In the genomic region with DNA sequence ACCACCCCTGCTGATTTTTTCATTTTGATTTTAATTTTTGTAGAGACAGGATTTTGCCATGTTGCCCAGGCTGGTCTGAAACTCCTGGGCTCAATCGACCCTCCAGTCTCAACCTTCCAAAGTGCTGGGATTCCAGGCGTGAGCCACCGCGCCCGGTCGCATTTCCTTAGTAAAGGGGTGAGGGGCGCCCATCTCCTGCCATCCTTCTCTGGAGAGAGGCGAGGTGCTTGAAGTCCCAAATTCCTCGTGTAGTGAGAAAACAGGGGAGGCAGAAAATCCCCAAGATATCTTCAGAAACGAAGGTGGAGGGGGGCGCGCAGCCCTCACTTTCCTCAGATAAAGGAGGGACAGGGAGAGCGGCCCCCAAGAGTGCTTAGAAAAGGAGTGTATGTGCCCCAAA, we compare ENCODE assay signal across 9 cellular contexts. TPM values are rescaled to one million over a fixed set of nuclear protein-coding genes. Genes with fewer than 3 reads are reported as not detected.
A peak's percentile ranks its signal among the peaks of the same experiment; 100 is the strongest.
DNase-seq lines count a peak whose midpoint lies in the region; ATAC-seq and TF ChIP-seq lines count a peak whose summit lies in the region.
"Had no signal": no experiment of that assay in that cellular context is flagged by ENCODE, and none has a peak within 500 bp of the region (broad histone marks: within the 10 kb centered on the region; RNA-seq: fewer than 3 reads in every experiment).

No MANE protein-coding gene starts in this region.

- H3K4me1 ChIP-seq in right atrium auricular region (peaks cover 0 to 41% of the 10 kb centered on the region in 2 donors), smooth muscle cell (ENCODE audit: low read depth) (peaks cover 8% of the 10 kb centered on the region)

- peak overlapping the region; percentile 67 for H3K9ac ChIP-seq in smooth muscle cell (ENCODE audit: low read depth)

- no peak overlapping the region for H3K27ac Mint-ChIP-seq in HFFc6
- peak overlapping the region; percentile 25 for H3K27ac Mint-ChIP-seq in activated CD8-positive, alpha-beta T cell treated with anti-CD3 and anti-CD28 coated beads, Interleukin-2, amount 10 ng/mL, durations not matched to agents 7 days and 5 days

- H3K36me3 Mint-ChIP-seq in HFFc6 (ENCODE audit: low read depth): no peaks in the 10 kb centered on the region
- H3K36me3 Mint-ChIP-seq in activated CD8-positive, alpha-beta T cell treated with anti-CD3 and anti-CD28 coated beads, Interleukin-2, amount 10 ng/mL, durations not matched to agents 7 days and 5 days (ENCODE audit: low read depth): peaks cover 24% of the 10 kb centered on the region

- no peaks in the 10 kb centered on the region for H3K27me3 ChIP-seq in right atrium auricular region
- H3K27me3 ChIP-seq in smooth muscle cell (ENCODE audit: low read depth): no peaks in the 10 kb centered on the region

- H3F3A ChIP-seq in smooth muscle cell (ENCODE audit: low read depth): peaks cover 4% of the 10 kb centered on the region

- TF ChIP-seq CTCF in HFFc6 (IDR thresholded peaks at IDR 0.05) (no peak), right atrium auricular region (IDR thresholded peaks at IDR 0.05) (no peak), smooth muscle cell (IDR thresholded peaks at IDR 0.05; ENCODE audit: borderline replicate concordance, insufficient read depth, poor library complexity, severe bottlenecking) (no peak)

- peak overlapping the region; percentile 76 for H3K4me3 Mint-ChIP-seq in HFFc6
- H3K4me3 Mint-ChIP-seq in activated CD8-positive, alpha-beta T cell treated with anti-CD3 and anti-CD28 coated beads, Interleukin-2, amount 10 ng/mL, durations not matched to agents 7 days and 5 days: peak overlapping the region; percentile 80

- peaks cover 36% of the 10 kb centered on the region for H3K79me2 ChIP-seq in smooth muscle cell (ENCODE audit: low read depth)

- H3K9me3 ChIP-seq in right atrium auricular region: no peaks in the 10 kb centered on the region
- no peaks in the 10 kb centered on the region for H3K9me3 ChIP-seq in smooth muscle cell (replicated peaks; ENCODE audit: low read depth)

- H3K27ac ChIP-seq in right atrium auricular region: peak overlapping the region in 1 of 2 donors; percentile 83
- no peak overlapping the region for H3K27ac ChIP-seq in smooth muscle cell (ENCODE audit: low read depth)

- H3K4me3 ChIP-seq in right atrium auricular region (peak overlapping the region; percentile 49 to 89), smooth muscle cell (peak overlapping the region; percentile 52)

- H3K36me3 ChIP-seq in right atrium auricular region: no peaks in the 10 kb centered on the region
- H3K36me3 ChIP-seq in smooth muscle cell (ENCODE audit: low read depth): no peaks in the 10 kb centered on the region

- no peaks in the 10 kb centered on the region for H4K20me1 ChIP-seq in smooth muscle cell (ENCODE audit: low read depth)

- no peaks in the 10 kb centered on the region; the same call in 1 of the 2 replicates for H3K27me3 Mint-ChIP-seq in HFFc6 (ENCODE audit: insufficient read depth)
- H3K27me3 Mint-ChIP-seq in activated CD8-positive, alpha-beta T cell treated with anti-CD3 and anti-CD28 coated beads, Interleukin-2, amount 10 ng/mL, durations not matched to agents 7 days and 5 days (ENCODE audit: low read depth): no peaks in the 10 kb centered on the region

- no peak overlapping the region for H2AFZ ChIP-seq in smooth muscle cell (ENCODE audit: low read depth)

- no peak for ATAC-seq in activated CD8-positive, alpha-beta T cell treated with anti-CD3 and anti-CD28 coated beads, Interleukin-2, amount 10 ng/mL, durations not matched to agents 7 days and 5 days
- ATAC-seq in GM19467 (IDR thresholded peaks at IDR 0.05; ENCODE audit: unreplicated experiment) (no peak), HG03097 (IDR thresholded peaks at IDR 0.05; ENCODE audit: low FRiP score, unreplicated experiment) (no peak)

- POLR2A ChIA-PET in activated CD8-positive, alpha-beta T cell treated with anti-CD3 and anti-CD28 coated beads, Interleukin-2, amount 10 ng/mL, durations not matched to agents 7 days and 5 days (lab: Charles Lee): interaction anchor here (0.7 to 2.0 kb wide), 5 partner anchors 8 to 318 kb away, joined by 3 to 15 read pairs (median 6); a partner anchor contains a TSS

- peaks cover 28% of the 10 kb centered on the region for H3K4me1 Mint-ChIP-seq in HFFc6 (ENCODE audit: low read depth)
- H3K4me1 Mint-ChIP-seq in activated CD8-positive, alpha-beta T cell treated with anti-CD3 and anti-CD28 coated beads, Interleukin-2, amount 10 ng/mL, durations not matched to agents 7 days and 5 days (ENCODE audit: low read depth): peaks cover 37% of the 10 kb centered on the region

- 85% methylated on average over 13 of the region's 13 CpGs for WGBS in smooth muscle cell (ENCODE audit: low lambda C conversion rate)

- peak overlapping the region; percentile 81 for H3K4me2 ChIP-seq in smooth muscle cell

- DNase-seq in HFFc6 (no peak), right atrium auricular region (ENCODE audit: low spot score) (no peak), smooth muscle cell (lab: John Stamatoyannopoulos, UW; ENCODE audit: unreplicated experiment) (no peak), cerebellar nuclear complex (lab: John Stamatoyannopoulos, UW) (no peak), NCI-H510A treated with DMSO at 0.1 percent for 48 hours (lab: John Stamatoyannopoulos, UW) (no peak)
- DNase-seq in activated CD8-positive, alpha-beta T cell treated with anti-CD3 and anti-CD28 coated beads, Interleukin-2, amount 10 ng/mL, durations not matched to agents 7 days and 5 days: no peak
- DNase-seq: midbrain had no signal

- CTCF ChIA-PET in activated CD8-positive, alpha-beta T cell treated with anti-CD3 and anti-CD28 coated beads, Interleukin-2, amount 10 ng/mL, durations not matched to agents 7 days and 5 days (lab: Charles Lee): interaction anchor here (0.9 to 2.7 kb wide), 4 partner anchors 11 to 106 kb away, joined by 3 to 16 read pairs (median 10); a partner anchor contains a TSS

- H3K9me3 Mint-ChIP-seq in HFFc6: no peaks in the 10 kb centered on the region
- no peaks in the 10 kb centered on the region for H3K9me3 Mint-ChIP-seq in activated CD8-positive, alpha-beta T cell treated with anti-CD3 and anti-CD28 coated beads, Interleukin-2, amount 10 ng/mL, durations not matched to agents 7 days and 5 days (ENCODE audit: insufficient read depth)

RNA-seq across cellular contexts. Expression of a gene that starts 21.0 kb away (rescaled TPM):
- 100 to 1,000 TPM; 107 to 123 (median 112) TPM for total RNA-seq in HFFc6 (2021; fragmentation: NEBNext Ultra II Directional; extraction: Animal tissue kit (Norgen Biotek cat#: 25700))
- 100 to 1,000 TPM; 180 TPM for total RNA-seq in activated CD8-positive, alpha-beta T cell treated with anti-CD3 and anti-CD28 coated beads, Interleukin-2, amount 10 ng/mL, durations not matched to agents 7 days and 5 days
- 10 to 100 TPM; 27.7 to 32.9 TPM for total RNA-seq in right atrium auricular region
- total RNA-seq in smooth muscle cell: 26.8 and 27.1 TPM in 2 replicates
- 27.0 and 38.3 TPM in 2 replicates for polyA plus RNA-seq in smooth muscle cell
